Comparison of ENCODE assay signal across 10 cellular contexts in genomic region chr1:153961421-153961820, GRCh38. TPM values are rescaled to one million over a fixed set of nuclear protein-coding genes. Genes with fewer than 3 reads are reported as not detected.
DNase-seq lines count a peak whose midpoint lies in the region; ATAC-seq and TF ChIP-seq lines count a peak whose summit lies in the region.
"Had no signal": no experiment of that assay in that cellular context is flagged by ENCODE, and none has a peak within 500 bp of the region (broad histone marks: within the 10 kb centered on the region; RNA-seq: fewer than 3 reads in every experiment).

No MANE protein-coding gene starts in this region.

- H3K4me3 Mint-ChIP-seq in natural killer cell treated with Interleukin-12 subunit alpha and Interleukin-12 subunit beta and Interleukin-15 and Interleukin-18, amount 100 ng/mL, for 72 hours, result peak overlapping the region; percentile 87

- peaks cover 13 to 26% (median 17%) of the 10 kb centered on the region in 11 experiments; a peak in 21 of 22 replicates for H3K36me3 ChIP-seq in BLaER1 treated with 17β-estradiol and CSF1 and Interleukin-3, amounts not matched to agents 10 nM and 100 nM
- H3K36me3 ChIP-seq in Karpas-422 (ENCODE audit: insufficient read depth, low read length), result peaks cover 8% of the 10 kb centered on the region; the same call in 1 of the 2 replicates

- CTCF ChIA-PET in HEK293T (lab: Yijun Ruan, JAX), result no interaction called here

- H3K4me2 ChIP-seq in BLaER1 treated with 17β-estradiol and CSF1 and Interleukin-3, amounts not matched to agents 10 nM and 100 nM, result peak overlapping the region; percentile 90 to 100 (median 99)
- peak overlapping the region; percentile 93 for H3K4me2 ChIP-seq in Karpas-422 (ENCODE audit: low read depth, low read length, poor library complexity, severe bottlenecking)

- peaks cover 48 to 61% of the 10 kb centered on the region in 2 donors for H3K4me1 Mint-ChIP-seq in natural killer cell treated with Interleukin-12 subunit alpha and Interleukin-12 subunit beta and Interleukin-15 and Interleukin-18, amount 100 ng/mL, for 72 hours (ENCODE audit: low read depth in 2 of 2)

- TF ChIP-seq CTCF in coronary artery (IDR thresholded peaks at IDR 0.05), result no peak
- no peak for TF ChIP-seq CTCF in omental fat pad (IDR thresholded peaks at IDR 0.05)

- no peaks in the 10 kb centered on the region for H3K27me3 Mint-ChIP-seq in natural killer cell treated with Interleukin-12 subunit alpha and Interleukin-12 subunit beta and Interleukin-15 and Interleukin-18, amount 100 ng/mL, for 72 hours

- no peak for ATAC-seq in natural killer cell treated with Interleukin-12 subunit alpha and Interleukin-12 subunit beta and Interleukin-15 and Interleukin-18, amount 100 ng/mL, for 72 hours
- ATAC-seq in omental fat pad (ENCODE audit: low FRiP score) (no peak), GM18511 (IDR thresholded peaks at IDR 0.05; ENCODE audit: unreplicated experiment) (no peak)

- no peaks in the 10 kb centered on the region for H3K9me3 Mint-ChIP-seq in natural killer cell treated with Interleukin-12 subunit alpha and Interleukin-12 subunit beta and Interleukin-15 and Interleukin-18, amount 100 ng/mL, for 72 hours

- H3K9ac ChIP-seq in BLaER1 treated with 17β-estradiol and CSF1 and Interleukin-3, amounts not matched to agents 10 nM and 100 nM, result peak overlapping the region; percentile 81 to 96 (median 87)
- H3K9ac ChIP-seq in Karpas-422 (ENCODE audit: low read length), result peak overlapping the region; percentile 94

- peak overlapping the region; percentile 64 to 85 (median 71) for H3K4me3 ChIP-seq in BLaER1 treated with 17β-estradiol and CSF1 and Interleukin-3, amounts not matched to agents 10 nM and 100 nM
- H3K4me3 ChIP-seq in Karpas-422 (ENCODE audit: low read length), result peak overlapping the region; percentile 86
- H3K4me3 ChIP-seq in coronary artery, result no peak overlapping the region

- no peak for DNase-seq in Karpas-422
- no peak for DNase-seq in coronary artery (ENCODE audit: low spot score)
- DNase-seq in natural killer cell treated with Interleukin-12 subunit alpha and Interleukin-12 subunit beta and Interleukin-15 and Interleukin-18, amount 100 ng/mL, for 72 hours (ENCODE audit: low spot score), result no peak
- no peak for DNase-seq in omental fat pad (ENCODE audit: low spot score)
- no peak for DNase-seq in HEK293T (ENCODE audit: extremely low spot score)
- no peak for DNase-seq in occipital lobe (lab: John Stamatoyannopoulos, UW)
- DNase-seq: NCI-H2171; stimulated activated CD4-positive, alpha-beta T cell treated with anti-CD3 and anti-CD28 coated beads, Interleukin-12 subunit alpha, Interleukin-12 subunit beta, amount 100 ng/mL, for 4 hours had no signal

- H3K27ac Mint-ChIP-seq in natural killer cell treated with Interleukin-12 subunit alpha and Interleukin-12 subunit beta and Interleukin-15 and Interleukin-18, amount 100 ng/mL, for 72 hours, result peak overlapping the region; percentile 83 to 90

- H2AFZ ChIP-seq in Karpas-422 (ENCODE audit: low read length), result no peak overlapping the region

- H3K36me3 Mint-ChIP-seq in natural killer cell treated with Interleukin-12 subunit alpha and Interleukin-12 subunit beta and Interleukin-15 and Interleukin-18, amount 100 ng/mL, for 72 hours, result peaks cover 8% of the 10 kb centered on the region

- H3K79me2 ChIP-seq in Karpas-422 (ENCODE audit: low read length), result peaks cover 45% of the 10 kb centered on the region

- POLR2A ChIA-PET in HEK293T (lab: Yijun Ruan, JAX), result interaction anchor here (3.2 to 4.0 kb wide), 2 partner anchors 15 to 29 kb away, joined by 27 to 38 read pairs; partner anchors contain the start of genes DENND4B and RPS27

- no peaks in the 10 kb centered on the region for H3K9me3 ChIP-seq in BLaER1 treated with 17β-estradiol and CSF1 and Interleukin-3, amounts not matched to agents 10 nM and 100 nM (replicated peaks in 1 of 11)
- no peaks in the 10 kb centered on the region for H3K9me3 ChIP-seq in Karpas-422 (ENCODE audit: low read length)

- no peaks in the 10 kb centered on the region for H3K27me3 ChIP-seq in BLaER1 treated with 17β-estradiol and CSF1 and Interleukin-3, amounts not matched to agents 10 nM and 100 nM
- no peaks in the 10 kb centered on the region for H3K27me3 ChIP-seq in Karpas-422 (ENCODE audit: low read length)

- H3K9me2 ChIP-seq in Karpas-422 (replicated peaks; ENCODE audit: insufficient read depth, low read length), result no peaks in the 10 kb centered on the region

- peaks cover 67 to 83% (median 81%) of the 10 kb centered on the region in 10 experiments for H3K4me1 ChIP-seq in BLaER1 treated with 17β-estradiol and CSF1 and Interleukin-3, amounts not matched to agents 10 nM and 100 nM
- H3K4me1 ChIP-seq in Karpas-422 (ENCODE audit: low read length), result peaks cover 63% of the 10 kb centered on the region

- H3K27ac ChIP-seq in BLaER1 treated with 17β-estradiol and CSF1 and Interleukin-3, amounts not matched to agents 10 nM and 100 nM, result peak overlapping the region; percentile 20 to 93 (median 91); a peak in 20 of 22 replicates
- H3K27ac ChIP-seq in Karpas-422 (ENCODE audit: low read length) (peak overlapping the region; percentile 86), coronary artery (peak overlapping the region; percentile 93 to 99)

- H4K20me1 ChIP-seq in BLaER1 treated with 17β-estradiol and CSF1 and Interleukin-3, amounts not matched to agents 10 nM and 100 nM, result peaks cover 11 to 30% (median 14%) of the 10 kb centered on the region in 11 experiments; a peak in 21 of 22 replicates
- H4K20me1 ChIP-seq in Karpas-422 (ENCODE audit: insufficient read depth, low read depth, low read length), result peaks cover 12% of the 10 kb centered on the region; the same call in 1 of the 2 replicates

TF ChIP-seq in HEK293T, 16 proteins besides CTCF, POLR2A, EP300 and RAD21:
- no peak for TF ChIP-seq TARDBP (IDR thresholded peaks at IDR 0.05)
- TF ChIP-seq ARNT (IDR thresholded peaks at IDR 0.05), result no peak
- no peak for TF ChIP-seq FOXK2 (IDR thresholded peaks at IDR 0.05)
- TF ChIP-seq NFRKB (IDR thresholded peaks at IDR 0.05), result no peak
- no peak for TF ChIP-seq ZNF384 (IDR thresholded peaks at IDR 0.05)
- TF ChIP-seq HDGF (IDR thresholded peaks at IDR 0.05; ENCODE audit: borderline replicate concordance), result no peak
- TF ChIP-seq CTBP1 (IDR thresholded peaks at IDR 0.05; ENCODE audit: borderline replicate concordance), result no peak
- no peak for TF ChIP-seq SUZ12 (IDR thresholded peaks at IDR 0.05)
- TF ChIP-seq FOXM1 (IDR thresholded peaks at IDR 0.05; ENCODE audit: borderline replicate concordance), result no peak
- TF ChIP-seq ELF4 (IDR thresholded peaks at IDR 0.05), result no peak
- TF ChIP-seq, protein P1, sequence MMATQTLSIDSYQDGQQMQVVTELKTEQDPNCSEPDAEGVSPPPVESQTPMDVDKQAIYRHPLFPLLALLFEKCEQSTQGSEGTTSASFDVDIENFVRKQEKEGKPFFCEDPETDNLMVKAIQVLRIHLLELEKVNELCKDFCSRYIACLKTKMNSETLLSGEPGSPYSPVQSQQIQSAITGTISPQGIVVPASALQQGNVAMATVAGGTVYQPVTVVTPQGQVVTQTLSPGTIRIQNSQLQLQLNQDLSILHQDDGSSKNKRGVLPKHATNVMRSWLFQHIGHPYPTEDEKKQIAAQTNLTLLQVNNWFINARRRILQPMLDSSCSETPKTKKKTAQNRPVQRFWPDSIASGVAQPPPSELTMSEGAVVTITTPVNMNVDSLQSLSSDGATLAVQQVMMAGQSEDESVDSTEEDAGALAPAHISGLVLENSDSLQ (IDR thresholded peaks at IDR 0.05), result no peak
- no peak for TF ChIP-seq FOXA1 (IDR thresholded peaks at IDR 0.05)
- no peak for TF ChIP-seq LEF1 (IDR thresholded peaks at IDR 0.05; ENCODE audit: borderline replicate concordance)
- no peak for TF ChIP-seq BHLHE40 (IDR thresholded peaks at IDR 0.05; ENCODE audit: borderline replicate concordance)
- no peak for TF ChIP-seq L3MBTL2 (conservative IDR thresholded peaks at IDR 0.05)
- no peak for TF ChIP-seq SP1 (IDR thresholded peaks at IDR 0.05)

RNA-seq across cellular contexts. Expression of gene SLC39A1, which starts 1.9 kb away (rescaled TPM):
- 27.1 and 59.5 TPM in 2 replicates for total RNA-seq in Karpas-422 (2014; rRNA removed; shearing (Covaris generic); ENCODE audit: low replicate concordance)
- 10 to 100 TPM; 65.6 to 74.2 TPM for total RNA-seq in natural killer cell treated with Interleukin-12 subunit alpha and Interleukin-12 subunit beta and Interleukin-15 and Interleukin-18, amount 100 ng/mL, for 72 hours
- total RNA-seq in omental fat pad (100 to 1,000 TPM in 3 of 4 donors, 10 to 100 TPM in 1; 80.5 to 125 (median 116) TPM), occipital lobe (30.9 TPM)

RNA-seq across cellular contexts. Expression of gene CRTC2, which starts 3.0 kb away (rescaled TPM):
- 27.9 and 28.3 TPM in 2 replicates for total RNA-seq in Karpas-422 (2014; rRNA removed; shearing (Covaris generic); ENCODE audit: low replicate concordance)
- 100 to 1,000 TPM; 103 to 129 TPM for total RNA-seq in natural killer cell treated with Interleukin-12 subunit alpha and Interleukin-12 subunit beta and Interleukin-15 and Interleukin-18, amount 100 ng/mL, for 72 hours
- total RNA-seq in omental fat pad (10 to 100 TPM; 11.9 to 17.7 (median 16.3) TPM), occipital lobe (2.8 TPM)

RNA-seq across cellular contexts. Expression of gene CREB3L4, which starts 6.3 kb away (rescaled TPM):
- total RNA-seq in Karpas-422 (2014; rRNA removed; shearing (Covaris generic); ENCODE audit: low replicate concordance), result 22.2 and 44.0 TPM in 2 replicates
- 1 to 10 TPM; 4.5 to 6.1 TPM for total RNA-seq in natural killer cell treated with Interleukin-12 subunit alpha and Interleukin-12 subunit beta and Interleukin-15 and Interleukin-18, amount 100 ng/mL, for 72 hours
- total RNA-seq in omental fat pad (10 to 100 TPM in 1 of 4 donors, 1 to 10 TPM in 3; 6.1 to 19.1 (median 8.5) TPM), occipital lobe (7.2 TPM)

RNA-seq across cellular contexts. Expression of gene DENND4B, which starts 14.9 kb away (rescaled TPM):
- total RNA-seq in Karpas-422 (2014; rRNA removed; shearing (Covaris generic); ENCODE audit: low replicate concordance), result 39.6 and 65.2 TPM in 2 replicates
- 100 to 1,000 TPM; 161 to 205 TPM for total RNA-seq in natural killer cell treated with Interleukin-12 subunit alpha and Interleukin-12 subunit beta and Interleukin-15 and Interleukin-18, amount 100 ng/mL, for 72 hours
- total RNA-seq in omental fat pad (10 to 100 TPM; 21.8 to 75.0 (median 50.3) TPM), occipital lobe (11.9 TPM)

RNA-seq across cellular contexts. Expression of gene JTB, which starts 16.1 kb away (rescaled TPM):
- 314 and 343 TPM in 2 replicates for total RNA-seq in Karpas-422 (2014; rRNA removed; shearing (Covaris generic); ENCODE audit: low replicate concordance)
- 100 to 1,000 TPM; 164 to 255 TPM for total RNA-seq in natural killer cell treated with Interleukin-12 subunit alpha and Interleukin-12 subunit beta and Interleukin-15 and Interleukin-18, amount 100 ng/mL, for 72 hours
- 100 to 1,000 TPM; 190 to 258 (median 208) TPM for total RNA-seq in omental fat pad
- total RNA-seq in occipital lobe, result 43.0 TPM
